22 cellular contexts compared by ENCODE assay signal in genomic region chr1:246122071-246122470, GRCh38.
DNase-seq lines count a peak whose midpoint lies in the region; ATAC-seq, FAIRE-seq and TF ChIP-seq lines count a peak whose summit lies in the region.
"Had no signal": no experiment of that assay in that cellular context is flagged by ENCODE, and none has a peak within 500 bp of the region (broad histone marks: within the 10 kb centered on the region; RNA-seq: fewer than 3 reads in every experiment).

No MANE protein-coding gene starts in this region.

- no peak for FAIRE-seq in H54 (lab: Jason Lieb, UNC)
- FAIRE-seq: A549, GM12878, GM12892, GM18507 had no signal

- TF ChIP-seq POLR2A in H54 (IDR thresholded peaks at IDR 0.05; ENCODE audit: low read depth, low read length), result no peak

- H2AFZ ChIP-seq in trophoblast cell (ENCODE audit: insufficient read depth, low read length, poor library complexity), result no peak overlapping the region

- peak overlapping the region; percentile 17 for H2BK120ac ChIP-seq in trophoblast cell (ENCODE audit: insufficient read depth, low read length, poor library complexity)

- H3K4me3 ChIP-seq in CD4-positive, CD25-positive, alpha-beta regulatory T cell (ENCODE audit: low read depth, low read length), result no peak overlapping the region
- no peak overlapping the region for H3K4me3 ChIP-seq in trophoblast cell (ENCODE audit: low read depth, low read length)
- H3K4me3 ChIP-seq: A549; BLaER1 treated with 17β-estradiol and CSF1 and Interleukin-3, amounts not matched to agents 10 nM and 100 nM; GM12878 had no signal

- no peak overlapping the region for H3K4me2 ChIP-seq in trophoblast cell (ENCODE audit: low read length)
- H3K4me2 ChIP-seq: A549; BLaER1 treated with 17β-estradiol and CSF1 and Interleukin-3, amounts not matched to agents 10 nM and 100 nM had no signal

- no peak overlapping the region for H2BK5ac ChIP-seq in trophoblast cell (ENCODE audit: low read depth, low read length, poor library complexity)

- H3K27me3 Mint-ChIP-seq in CD4-positive, CD25-positive, alpha-beta regulatory T cell, result no peaks in the 10 kb centered on the region
- H3K27me3 Mint-ChIP-seq: B cell; CD4-positive, alpha-beta memory T cell; CD8-positive, alpha-beta memory T cell had no signal

- ATAC-seq in CD4-positive, CD25-positive, alpha-beta regulatory T cell (ENCODE audit: low read depth in 2 of 2), result no peak
- ATAC-seq: A549, GM12878 had no signal

- no peaks in the 10 kb centered on the region for H3K9me3 ChIP-seq in CD4-positive, CD25-positive, alpha-beta regulatory T cell (ENCODE audit: control insufficient read depth in 2 of 2, low read length in 2 of 2)
- no peaks in the 10 kb centered on the region for H3K9me3 ChIP-seq in trophoblast cell (ENCODE audit: insufficient read depth, low read depth, low read length)
- H3K9me3 ChIP-seq: A549; BLaER1 treated with 17β-estradiol and CSF1 and Interleukin-3, amounts not matched to agents 10 nM and 100 nM had no signal

- H4K91ac ChIP-seq in trophoblast cell (ENCODE audit: low read depth, low read length), result no peak overlapping the region

- no peaks in the 10 kb centered on the region for H3K36me3 ChIP-seq in CD4-positive, CD25-positive, alpha-beta regulatory T cell (ENCODE audit: control insufficient read depth, insufficient read depth, low read length)
- no peaks in the 10 kb centered on the region for H3K36me3 ChIP-seq in trophoblast cell (ENCODE audit: control insufficient read depth in 1 of 2, insufficient read depth in 2 of 2, low read length in 2 of 2)
- H3K36me3 ChIP-seq: BLaER1 treated with 17β-estradiol and CSF1 and Interleukin-3, amounts not matched to agents 10 nM and 100 nM had no signal

- H3K14ac ChIP-seq in trophoblast cell (ENCODE audit: low read length), result peak overlapping the region; percentile 65

- peak overlapping the region; percentile 19 for H2AK5ac ChIP-seq in trophoblast cell (ENCODE audit: low read length)

- H3K4ac ChIP-seq in trophoblast cell (ENCODE audit: low read depth, low read length), result no peak overlapping the region

- no peak overlapping the region for H2BK12ac ChIP-seq in trophoblast cell (ENCODE audit: low read length)

- peak overlapping the region; percentile 16 for H4K8ac ChIP-seq in trophoblast cell (ENCODE audit: low read depth, low read length)

- no peak overlapping the region for H3K9ac ChIP-seq in trophoblast cell (ENCODE audit: low read length)
- H3K9ac ChIP-seq: BLaER1 treated with 17β-estradiol and CSF1 and Interleukin-3, amounts not matched to agents 10 nM and 100 nM had no signal

- no peak overlapping the region for H3K23ac ChIP-seq in trophoblast cell (ENCODE audit: low read length)

- no peak overlapping the region for H3K4me3 Mint-ChIP-seq in CD4-positive, CD25-positive, alpha-beta regulatory T cell
- H3K4me3 Mint-ChIP-seq: B cell; CD4-positive, alpha-beta memory T cell; CD8-positive, alpha-beta memory T cell had no signal

- H3K9me3 Mint-ChIP-seq in CD4-positive, CD25-positive, alpha-beta regulatory T cell, result peaks cover 0 to 6% (median 0%) of the 10 kb centered on the region in 7 donors

- peaks cover 13% of the 10 kb centered on the region for H3K36me3 Mint-ChIP-seq in CD4-positive, CD25-positive, alpha-beta regulatory T cell

- no peak overlapping the region for H4K12ac ChIP-seq in trophoblast cell (ENCODE audit: low read depth, low read length)

- WGBS in trophoblast cell (ENCODE audit: extremely low coverage, insufficient coverage, insufficient read length), result no CpG with 5 or more reads among the region's 3 CpGs

- H3K27ac Mint-ChIP-seq in CD4-positive, CD25-positive, alpha-beta regulatory T cell, result peak overlapping the region in 2 of 3 donors; percentile 1 to 61
- H3K27ac Mint-ChIP-seq: B cell had no signal

- H3K4me1 Mint-ChIP-seq in CD4-positive, CD25-positive, alpha-beta regulatory T cell, result peaks cover 9 to 14% (median 11%) of the 10 kb centered on the region in 4 donors

- H3K27ac ChIP-seq in CD4-positive, CD25-positive, alpha-beta regulatory T cell (ENCODE audit: insufficient read depth, low read length, poor library complexity, severe bottlenecking), result no peak overlapping the region
- no peak overlapping the region for H3K27ac ChIP-seq in trophoblast cell (ENCODE audit: low read depth, low read length)
- H3K27ac ChIP-seq: 22Rv1; A549; BLaER1 treated with 17β-estradiol and CSF1 and Interleukin-3, amounts not matched to agents 10 nM and 100 nM; C4-2B had no signal

- no peaks in the 10 kb centered on the region for H3K27me3 ChIP-seq in CD4-positive, CD25-positive, alpha-beta regulatory T cell (ENCODE audit: control insufficient read depth, insufficient read depth, low read length)
- H3K27me3 ChIP-seq in trophoblast cell (ENCODE audit: insufficient read depth, low read length), result no peaks in the 10 kb centered on the region
- H3K27me3 ChIP-seq: BLaER1 treated with 17β-estradiol and CSF1 and Interleukin-3, amounts not matched to agents 10 nM and 100 nM had no signal

- H3K18ac ChIP-seq in trophoblast cell (ENCODE audit: low read length), result no peak overlapping the region

- peaks cover 3% of the 10 kb centered on the region for H3K79me1 ChIP-seq in trophoblast cell (ENCODE audit: low read length)

- H3K4me1 ChIP-seq in CD4-positive, CD25-positive, alpha-beta regulatory T cell (ENCODE audit: control insufficient read depth, insufficient read depth, low read length, poor library complexity, severe bottlenecking), result peaks cover 8% of the 10 kb centered on the region
- H3K4me1 ChIP-seq in trophoblast cell (ENCODE audit: control insufficient read depth in 1 of 2, insufficient read depth in 2 of 2, low read length in 2 of 2), result peaks cover 0 to 5% of the 10 kb centered on the region in 2 experiments
- H3K4me1 ChIP-seq: A549 had no signal

- peak; percentile 25 for DNase-seq in NCI-H2171 treated with DMSO at 0.1 percent for 48 hours (lab: John Stamatoyannopoulos, UW)
- no peak for DNase-seq in NCI-H2171 (lab: John Stamatoyannopoulos, UW)
- no peak for DNase-seq in CD4-positive, CD25-positive, alpha-beta regulatory T cell
- DNase-seq in trophoblast cell, result peak; percentile 73 to 83
- no peak for DNase-seq in H54 (ENCODE audit: insufficient read length, low spot score)
- DNase-seq: AML-193; CD4-positive, alpha-beta memory T cell; CD8-positive, alpha-beta memory T cell; COR-L47; DMS 273 treated with DMSO at 0.1 percent for 48 hours; DMS153; DMS79; DND-41; GDM1 had no signal

- no peaks in the 10 kb centered on the region for H3K79me2 ChIP-seq in trophoblast cell (ENCODE audit: control insufficient read depth, insufficient read depth, low read length, poor library complexity)

Comparison
In these comparisons a context has a peak if more than half of its experiments do, and no peak if none do; other contexts are left out.
1. DNase-seq: peak in NCI-H2171 treated with DMSO at 0.1 percent for 48 hours (single experiment) and trophoblast cell (2 of 2); none in NCI-H2171 (single experiment), CD4-positive, CD25-positive, alpha-beta regulatory T cell (0 of 3) and H54 (single experiment).